Comparison of ENCODE assay signal across 10 cellular contexts in genomic region chr6:142855877-142856606, GRCh38.
DNase-seq lines count a peak whose midpoint lies in the region; ATAC-seq and TF ChIP-seq lines count a peak whose summit lies in the region.
"Had no signal": no experiment of that assay in that cellular context is flagged by ENCODE, and none has a peak within 500 bp of the region (broad histone marks: within the 10 kb centered on the region; RNA-seq: fewer than 3 reads in every experiment).

No MANE protein-coding gene starts in this region.

- H3F3A ChIP-seq in OCI-LY1 (ENCODE audit: insufficient read depth, low read length) (no peaks in the 10 kb centered on the region), neural progenitor cell (ENCODE audit: low read depth) (no peaks in the 10 kb centered on the region)

- H3K27ac Mint-ChIP-seq in neural progenitor cell: no peak overlapping the region

- peak overlapping the region; percentile 50 for H3K9ac ChIP-seq in OCI-LY1 (ENCODE audit: low read length)
- H3K9ac ChIP-seq in neural progenitor cell: no peak overlapping the region

- H3K4me3 ChIP-seq in OCI-LY1 (ENCODE audit: low read depth, low read length, poor library complexity, severe bottlenecking) (peak overlapping the region; percentile 39), neural progenitor cell (no peak overlapping the region), gastroesophageal sphincter (no peak overlapping the region)
- H3K4me3 ChIP-seq: coronary artery, tibial artery had no signal

- H4K20me1 ChIP-seq in OCI-LY1 (ENCODE audit: insufficient read depth, low read length) (no peaks in the 10 kb centered on the region), neural progenitor cell (ENCODE audit: low read depth) (no peaks in the 10 kb centered on the region)

- H3K9me3 ChIP-seq in OCI-LY1 (ENCODE audit: low read length): no peaks in the 10 kb centered on the region
- no peaks in the 10 kb centered on the region for H3K9me3 ChIP-seq in neural progenitor cell (ENCODE audit: low read depth)
- H3K9me3 ChIP-seq in gastroesophageal sphincter: no peaks in the 10 kb centered on the region
- H3K9me3 ChIP-seq: tibial artery had no signal

- DNase-seq in neural progenitor cell (ENCODE audit: low spot score) (no peak), NCI-H446 treated with DMSO at 0.1 percent for 48 hours (lab: John Stamatoyannopoulos, UW) (no peak), MV-4-11 (lab: John Stamatoyannopoulos, UW) (no peak), iPS-NIHi7 (ENCODE audit: extremely low spot score) (no peak)
- DNase-seq: tibial artery had no signal

- peak overlapping the region; percentile 98 for H3K27ac ChIP-seq in OCI-LY1 (ENCODE audit: low read depth, low read length, poor library complexity, severe bottlenecking)
- H3K27ac ChIP-seq in neural progenitor cell: no peak overlapping the region
- no peak overlapping the region for H3K27ac ChIP-seq in gastroesophageal sphincter
- H3K27ac ChIP-seq: coronary artery, tibial artery had no signal

- H3K27me3 ChIP-seq in OCI-LY1 (ENCODE audit: insufficient read depth, low read length): no peaks in the 10 kb centered on the region
- H3K27me3 ChIP-seq in neural progenitor cell: no peaks in the 10 kb centered on the region
- H3K27me3 ChIP-seq in gastroesophageal sphincter: no peaks in the 10 kb centered on the region
- H3K27me3 ChIP-seq: tibial artery had no signal

- no peak for TF ChIP-seq POLR2A in gastroesophageal sphincter (IDR thresholded peaks at IDR 0.05)

- H2AFZ ChIP-seq in OCI-LY1 (ENCODE audit: low read length) (no peak overlapping the region), neural progenitor cell (replicated peaks) (no peak overlapping the region)

- H3K4me1 Mint-ChIP-seq in neural progenitor cell: peaks cover 49% of the 10 kb centered on the region

- WGBS in gastroesophageal sphincter (ENCODE audit: low coverage in 1 of 2), 2 donors: 66 to 86% methylated on average over 4 to 5 of the region's 5 CpGs

- H3K9me3 Mint-ChIP-seq in neural progenitor cell: peaks cover 5% of the 10 kb centered on the region

- H3K4me1 ChIP-seq in OCI-LY1 (ENCODE audit: insufficient read depth, low read length, severe bottlenecking): peaks cover 88% of the 10 kb centered on the region
- peaks cover 15% of the 10 kb centered on the region for H3K4me1 ChIP-seq in neural progenitor cell
- H3K4me1 ChIP-seq in gastroesophageal sphincter: peaks cover 0 to 57% (median 7%) of the 10 kb centered on the region in 3 donors

- H3K9me2 ChIP-seq in OCI-LY1 (ENCODE audit: low read depth, low read length): no peaks in the 10 kb centered on the region

- H3K79me2 ChIP-seq in OCI-LY1 (ENCODE audit: insufficient read depth, low read length): peaks cover 5% of the 10 kb centered on the region
- H3K79me2 ChIP-seq in neural progenitor cell (ENCODE audit: low read depth): no peaks in the 10 kb centered on the region

- no peak overlapping the region for H3K4me3 Mint-ChIP-seq in neural progenitor cell

- no peak for TF ChIP-seq CTCF in OCI-LY1 (IDR thresholded peaks at IDR 0.05; ENCODE audit: low read length)
- no peak for TF ChIP-seq CTCF in neural progenitor cell (IDR thresholded peaks at IDR 0.05)
- TF ChIP-seq CTCF in gastroesophageal sphincter (IDR thresholded peaks at IDR 0.05): no peak

- H3K36me3 Mint-ChIP-seq in neural progenitor cell: no peaks in the 10 kb centered on the region

- ATAC-seq in GM18873 (IDR thresholded peaks at IDR 0.05; ENCODE audit: low FRiP score, unreplicated experiment) (peak; percentile 35), HG02610 (IDR thresholded peaks at IDR 0.05; ENCODE audit: unreplicated experiment) (peak; percentile 40), gastroesophageal sphincter (no peak)

- H3K4me2 ChIP-seq in OCI-LY1 (ENCODE audit: low read length) (peak overlapping the region; percentile 71), neural progenitor cell (peak overlapping the region; percentile 6)

- H3K36me3 ChIP-seq in OCI-LY1 (ENCODE audit: insufficient read depth, low read length) (0 out of 2 replicates have a peak, but pooled peaks cover 5% of the 10 kb centered on the region), neural progenitor cell (no peaks in the 10 kb centered on the region), gastroesophageal sphincter (no peaks in the 10 kb centered on the region)
- H3K36me3 ChIP-seq: tibial artery had no signal

- no peak for TF ChIP-seq EP300 in gastroesophageal sphincter (IDR thresholded peaks at IDR 0.05)

- no peaks in the 10 kb centered on the region for H3K27me3 Mint-ChIP-seq in neural progenitor cell (ENCODE audit: insufficient read depth, low read depth)
